1 cellular context compared by ENCODE assay signal in the genomic region with DNA sequence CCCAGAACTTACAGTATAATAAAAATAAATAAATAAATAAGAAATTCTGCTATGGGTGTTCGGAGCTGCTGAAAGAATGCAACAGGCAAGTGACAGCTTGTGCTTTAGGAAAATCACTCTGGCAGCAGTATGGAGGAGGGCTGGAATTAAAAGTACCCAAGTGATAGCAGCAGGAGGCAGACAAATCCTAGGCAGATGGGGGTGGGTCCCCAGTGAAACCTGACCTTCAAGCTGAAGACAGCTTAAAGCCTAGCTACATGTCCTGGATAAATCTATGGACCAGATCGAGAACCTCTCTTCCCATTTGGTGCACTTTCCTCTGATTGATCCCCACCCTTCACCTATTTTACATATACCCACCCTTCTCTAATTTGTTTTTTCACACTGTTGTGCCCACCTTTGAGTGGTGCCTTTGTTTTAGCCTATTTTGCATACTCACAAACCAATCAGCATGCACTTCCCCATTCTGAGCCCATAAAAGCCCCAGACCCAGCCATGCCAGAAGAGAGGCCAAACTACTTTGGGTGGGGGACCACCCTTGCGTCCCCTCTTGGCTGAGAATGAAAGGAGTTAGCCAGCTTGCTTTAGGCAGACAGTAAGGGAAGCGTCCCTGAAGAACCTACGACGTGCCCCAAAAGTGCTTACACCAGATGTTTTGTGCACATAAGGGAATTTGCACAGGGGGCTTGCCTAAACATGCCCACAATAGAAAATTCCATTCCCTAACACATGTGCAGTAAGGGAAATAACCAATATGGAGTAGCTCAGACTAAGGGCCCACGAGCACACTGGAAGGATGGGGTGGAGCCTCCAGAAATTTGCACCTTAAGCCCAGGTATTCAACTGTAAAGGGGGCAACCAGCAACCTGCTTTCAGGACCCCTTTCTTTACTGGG.
TF ChIP-seq lines count a peak whose summit lies in the region.

No MANE protein-coding gene starts in this region.

TF ChIP-seq in HepG2, 621 proteins besides CTCF, POLR2A, EP300 and RAD21:
- TF ChIP-seq, protein P1, sequence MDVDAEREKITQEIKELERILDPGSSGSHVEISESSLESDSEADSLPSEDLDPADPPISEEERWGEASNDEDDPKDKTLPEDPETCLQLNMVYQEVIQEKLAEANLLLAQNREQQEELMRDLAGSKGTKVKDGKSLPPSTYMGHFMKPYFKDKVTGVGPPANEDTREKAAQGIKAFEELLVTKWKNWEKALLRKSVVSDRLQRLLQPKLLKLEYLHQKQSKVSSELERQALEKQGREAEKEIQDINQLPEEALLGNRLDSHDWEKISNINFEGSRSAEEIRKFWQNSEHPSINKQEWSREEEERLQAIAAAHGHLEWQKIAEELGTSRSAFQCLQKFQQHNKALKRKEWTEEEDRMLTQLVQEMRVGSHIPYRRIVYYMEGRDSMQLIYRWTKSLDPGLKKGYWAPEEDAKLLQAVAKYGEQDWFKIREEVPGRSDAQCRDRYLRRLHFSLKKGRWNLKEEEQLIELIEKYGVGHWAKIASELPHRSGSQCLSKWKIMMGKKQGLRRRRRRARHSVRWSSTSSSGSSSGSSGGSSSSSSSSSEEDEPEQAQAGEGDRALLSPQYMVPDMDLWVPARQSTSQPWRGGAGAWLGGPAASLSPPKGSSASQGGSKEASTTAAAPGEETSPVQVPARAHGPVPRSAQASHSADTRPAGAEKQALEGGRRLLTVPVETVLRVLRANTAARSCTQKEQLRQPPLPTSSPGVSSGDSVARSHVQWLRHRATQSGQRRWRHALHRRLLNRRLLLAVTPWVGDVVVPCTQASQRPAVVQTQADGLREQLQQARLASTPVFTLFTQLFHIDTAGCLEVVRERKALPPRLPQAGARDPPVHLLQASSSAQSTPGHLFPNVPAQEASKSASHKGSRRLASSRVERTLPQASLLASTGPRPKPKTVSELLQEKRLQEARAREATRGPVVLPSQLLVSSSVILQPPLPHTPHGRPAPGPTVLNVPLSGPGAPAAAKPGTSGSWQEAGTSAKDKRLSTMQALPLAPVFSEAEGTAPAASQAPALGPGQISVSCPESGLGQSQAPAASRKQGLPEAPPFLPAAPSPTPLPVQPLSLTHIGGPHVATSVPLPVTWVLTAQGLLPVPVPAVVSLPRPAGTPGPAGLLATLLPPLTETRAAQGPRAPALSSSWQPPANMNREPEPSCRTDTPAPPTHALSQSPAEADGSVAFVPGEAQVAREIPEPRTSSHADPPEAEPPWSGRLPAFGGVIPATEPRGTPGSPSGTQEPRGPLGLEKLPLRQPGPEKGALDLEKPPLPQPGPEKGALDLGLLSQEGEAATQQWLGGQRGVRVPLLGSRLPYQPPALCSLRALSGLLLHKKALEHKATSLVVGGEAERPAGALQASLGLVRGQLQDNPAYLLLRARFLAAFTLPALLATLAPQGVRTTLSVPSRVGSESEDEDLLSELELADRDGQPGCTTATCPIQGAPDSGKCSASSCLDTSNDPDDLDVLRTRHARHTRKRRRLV (CRISPR knock-in tag; IDR thresholded peaks at IDR 0.05) = peak; percentile 40; the same call in 1 of the 2 replicates
- TF ChIP-seq SIX1 (CRISPR knock-in tag; IDR thresholded peaks at IDR 0.05; ENCODE audit: borderline replicate concordance) = no peak
- TF ChIP-seq, protein P2, sequence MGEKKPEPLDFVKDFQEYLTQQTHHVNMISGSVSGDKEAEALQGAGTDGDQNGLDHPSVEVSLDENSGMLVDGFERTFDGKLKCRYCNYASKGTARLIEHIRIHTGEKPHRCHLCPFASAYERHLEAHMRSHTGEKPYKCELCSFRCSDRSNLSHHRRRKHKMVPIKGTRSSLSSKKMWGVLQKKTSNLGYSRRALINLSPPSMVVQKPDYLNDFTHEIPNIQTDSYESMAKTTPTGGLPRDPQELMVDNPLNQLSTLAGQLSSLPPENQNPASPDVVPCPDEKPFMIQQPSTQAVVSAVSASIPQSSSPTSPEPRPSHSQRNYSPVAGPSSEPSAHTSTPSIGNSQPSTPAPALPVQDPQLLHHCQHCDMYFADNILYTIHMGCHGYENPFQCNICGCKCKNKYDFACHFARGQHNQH (CRISPR knock-in tag; IDR thresholded peaks at IDR 0.05) = no peak
- peak in 1 of 2 experiments; percentile 40; a peak in 2 of 4 replicates for TF ChIP-seq MAFK (conservative IDR thresholded peaks at IDR 0.05 in 1 of 2, IDR thresholded peaks at IDR 0.05 in 1 of 2; ENCODE audit: low read length in 2 of 2)
- 0 out of 2 replicates have a peak, but pooled peaks have one; percentile 40 for TF ChIP-seq SNAPC2 (CRISPR knock-in tag; IDR thresholded peaks at IDR 0.05)
- no peak for TF ChIP-seq ZNF10 (CRISPR knock-in tag; IDR thresholded peaks at IDR 0.05; ENCODE audit: borderline replicate concordance, low read depth)
- no peak for TF ChIP-seq ZSCAN21 (CRISPR knock-in tag; IDR thresholded peaks at IDR 0.05; ENCODE audit: borderline replicate concordance)
- TF ChIP-seq ZNF672 (CRISPR knock-in tag; IDR thresholded peaks at IDR 0.05) = no peak
- TF ChIP-seq TP53 (CRISPR knock-in tag; conservative IDR thresholded peaks at IDR 0.05) = peak; percentile 98
- TF ChIP-seq ZNF264 (CRISPR knock-in tag; IDR thresholded peaks at IDR 0.05) = no peak
- TF ChIP-seq, protein P3, sequence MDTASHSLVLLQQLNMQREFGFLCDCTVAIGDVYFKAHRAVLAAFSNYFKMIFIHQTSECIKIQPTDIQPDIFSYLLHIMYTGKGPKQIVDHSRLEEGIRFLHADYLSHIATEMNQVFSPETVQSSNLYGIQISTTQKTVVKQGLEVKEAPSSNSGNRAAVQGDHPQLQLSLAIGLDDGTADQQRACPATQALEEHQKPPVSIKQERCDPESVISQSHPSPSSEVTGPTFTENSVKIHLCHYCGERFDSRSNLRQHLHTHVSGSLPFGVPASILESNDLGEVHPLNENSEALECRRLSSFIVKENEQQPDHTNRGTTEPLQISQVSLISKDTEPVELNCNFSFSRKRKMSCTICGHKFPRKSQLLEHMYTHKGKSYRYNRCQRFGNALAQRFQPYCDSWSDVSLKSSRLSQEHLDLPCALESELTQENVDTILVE (CRISPR knock-in tag; IDR thresholded peaks at IDR 0.05) = no peak
- 0 out of 2 replicates have a peak, but pooled peaks have one; percentile 36 for TF ChIP-seq ZNF556 (CRISPR knock-in tag; IDR thresholded peaks at IDR 0.05; ENCODE audit: borderline replicate concordance)
- no peak for TF ChIP-seq ZNF737 (CRISPR knock-in tag; IDR thresholded peaks at IDR 0.05; ENCODE audit: borderline replicate concordance)
- TF ChIP-seq ZNF549 (CRISPR knock-in tag; IDR thresholded peaks at IDR 0.05) = no peak
- TF ChIP-seq MAFF (IDR thresholded peaks at IDR 0.05; ENCODE audit: low read depth, low read length) = peak; percentile 36; the same call in 1 of the 2 replicates
- no peak for TF ChIP-seq DPF2 (CRISPR knock-in tag; IDR thresholded peaks at IDR 0.05; ENCODE audit: borderline replicate concordance, low read depth)
- no peak for TF ChIP-seq NFATC3 (CRISPR knock-in tag; IDR thresholded peaks at IDR 0.05)
